Comparison of ENCODE assay signal across 10 cellular contexts in genomic region chr9:112705773-112706427, GRCh38. TPM values are rescaled to one million over a fixed set of nuclear protein-coding genes. Genes with fewer than 3 reads are reported as not detected.
A peak's percentile ranks its signal among the peaks of the same experiment; 100 is the strongest.
DNase-seq lines count a peak whose midpoint lies in the region; ATAC-seq, FAIRE-seq and TF ChIP-seq lines count a peak whose summit lies in the region.
"Had no signal": no experiment of that assay in that cellular context is flagged by ENCODE, and none has a peak within 500 bp of the region (broad histone marks: within the 10 kb centered on the region; RNA-seq: fewer than 3 reads in every experiment).

No MANE protein-coding gene starts in this region.

- intact Hi-C loops in HepG2 (cut with micrococcal nuclease; ENCODE audit: unreplicated experiment) = loop anchor here (10.0 kb wide), 1 partner anchor 221 kb away; the partner anchor contains the start of gene KIAA1958

- no peak for TF ChIP-seq RAD21 in HepG2 (CRISPR knock-in tag; IDR thresholded peaks at IDR 0.05)

- POLR2A ChIA-PET in HepG2 (lab: Yijun Ruan, JAX) = no interaction called here

- peaks cover 8 to 36% of the 10 kb centered on the region in 2 donors for H3K36me3 Mint-ChIP-seq in stimulated activated naive B cell treated with anti-CD40 and anti-IgM and Interleukin-4, amounts not matched to agents 10 μg/mL and 1 μg/mL and 100 μg/mL, for 72 hours

- CTCF ChIA-PET in HepG2 (lab: Yijun Ruan, JAX; ENCODE audit: low intra/inter-chr PET ratio, low total read pairs) = no interaction called here

- H3K9me3 ChIP-seq in HepG2 (ENCODE audit: low read length) = no peaks in the 10 kb centered on the region

- H3K4me1 Mint-ChIP-seq in stimulated activated naive B cell treated with anti-CD40 and anti-IgM and Interleukin-4, amounts not matched to agents 10 μg/mL and 1 μg/mL and 100 μg/mL, for 72 hours = peaks cover 16 to 24% of the 10 kb centered on the region in 2 donors

- H3K27ac ChIP-seq in HepG2 (ENCODE audit: extremely low read length, insufficient read depth, low read length) = no peak overlapping the region

- no peaks in the 10 kb centered on the region for H3K9me3 Mint-ChIP-seq in stimulated activated naive B cell treated with anti-CD40 and anti-IgM and Interleukin-4, amounts not matched to agents 10 μg/mL and 1 μg/mL and 100 μg/mL, for 72 hours

- H3K36me3 ChIP-seq in bronchial epithelial cell (ENCODE audit: control insufficient read depth, insufficient read depth, low read length) = peaks cover 1% of the 10 kb centered on the region
- H3K36me3 ChIP-seq in HepG2 (replicated peaks in 1 of 2; ENCODE audit: control insufficient read depth in 1 of 2, insufficient read depth in 2 of 2, low read length in 2 of 2) = peaks cover 4 to 16% of the 10 kb centered on the region in 2 experiments; a peak in 3 of 5 replicates

- DNase-seq in AG09319 (ENCODE audit: extremely low read depth, low read depth) (no peak), Kasumi-1 (lab: John Stamatoyannopoulos, UW) (peak; percentile 56 to 68), bronchial epithelial cell (ENCODE audit: low read depth) (peak; percentile 38), HepG2 (ENCODE audit: low spot score) (peak; percentile 40)
- no peak for DNase-seq in stimulated activated naive CD4-positive, alpha-beta T cell treated with Interleukin-2 at 50 U/mL for 16 hours (lab: John Stamatoyannopoulos, UW)
- no peak for DNase-seq in stimulated activated naive B cell treated with anti-CD40 and anti-IgM and Interleukin-4, amounts not matched to agents 10 μg/mL and 1 μg/mL and 100 μg/mL, for 72 hours
- DNase-seq: NCI-H446 treated with DMSO at 0.1 percent for 48 hours had no signal

- FAIRE-seq in bronchial epithelial cell (lab: Jason Lieb, UNC) (no peak), HepG2 (lab: Jason Lieb, UNC) (no peak)
- FAIRE-seq: GM12878 had no signal

- no peaks in the 10 kb centered on the region for H3K27me3 Mint-ChIP-seq in stimulated activated naive B cell treated with anti-CD40 and anti-IgM and Interleukin-4, amounts not matched to agents 10 μg/mL and 1 μg/mL and 100 μg/mL, for 72 hours

- H3K9ac ChIP-seq in HepG2 (ENCODE audit: insufficient read depth, low read depth, low read length) = no peak overlapping the region

- H3K27me3 ChIP-seq in bronchial epithelial cell (ENCODE audit: control insufficient read depth, insufficient read depth, low read length) (no peaks in the 10 kb centered on the region), HepG2 (ENCODE audit: control insufficient read depth in 1 of 2, insufficient read depth in 2 of 2, low read length in 2 of 2) (no peaks in the 10 kb centered on the region)

- H3K4me3 ChIP-seq in bronchial epithelial cell (ENCODE audit: low read depth, low read length) = no peak overlapping the region
- H3K4me3 ChIP-seq in HepG2 (replicated peaks in 1 of 3; ENCODE audit: insufficient read depth in 1 of 3, low read depth in 2 of 3, low read length in 3 of 3) = no peak overlapping the region
- H3K4me3 ChIP-seq: GM12878 had no signal

- in situ Hi-C loops in HepG2 (cut with HindIII; ENCODE audit: extremely low pct_ligation_motif_present, low pct_unique_long_range_greater_than_20kb) = loop anchor here (25.0 kb wide), 2 partner anchors 219 to 619 kb away; partner anchors contain the start of gene KIAA1958

- H3K4me3 Mint-ChIP-seq in stimulated activated naive B cell treated with anti-CD40 and anti-IgM and Interleukin-4, amounts not matched to agents 10 μg/mL and 1 μg/mL and 100 μg/mL, for 72 hours = no peak overlapping the region

- no TSS peak for BruUV-seq in HepG2 (replicated peaks; lab: Mats Ljungman, UMichigan)

- H3K79me2 ChIP-seq in HepG2 (ENCODE audit: insufficient read depth, low read length) = peaks cover 17% of the 10 kb centered on the region

- H3K27ac Mint-ChIP-seq in stimulated activated naive B cell treated with anti-CD40 and anti-IgM and Interleukin-4, amounts not matched to agents 10 μg/mL and 1 μg/mL and 100 μg/mL, for 72 hours = no peak overlapping the region

- no peak for TF ChIP-seq EP300 in HepG2 (IDR thresholded peaks at IDR 0.05; ENCODE audit: low read depth in 2 of 2, low read length in 2 of 2)
- no peak for TF ChIP-seq EP300 in HepG2 (CRISPR knock-in tag; IDR thresholded peaks at IDR 0.05; ENCODE audit: borderline replicate concordance)

- H2AFZ ChIP-seq in HepG2 (ENCODE audit: low read length) = no peak overlapping the region

- no peak overlapping the region for H3K4me2 ChIP-seq in HepG2 (ENCODE audit: low read depth, low read length)

- TF ChIP-seq CTCF in AG09319 (IDR thresholded peaks at IDR 0.05; ENCODE audit: low read depth, low read length) (peak; percentile 36), bronchial epithelial cell (IDR thresholded peaks at IDR 0.05; ENCODE audit: insufficient read depth, low read length, severe bottlenecking) (peak; percentile 47), HepG2 (CRISPR knock-in tag; IDR thresholded peaks at IDR 0.05) (peak; percentile 47; the same call in 1 of the 2 replicates)

- 86% methylated on average over 6 of the region's 6 CpGs for WGBS in HepG2 (ENCODE audit: low lambda C conversion rate)

- no peak for TF ChIP-seq POLR2A in HepG2 (IDR thresholded peaks at IDR 0.05; ENCODE audit: insufficient read depth in 1 of 2, low read depth in 2 of 2, low read length in 2 of 2)

- H4K20me1 ChIP-seq in HepG2 (ENCODE audit: insufficient read depth, low read length) = no peaks in the 10 kb centered on the region; the same call in 1 of the 2 replicates

- ATAC-seq in HepG2 (peak; percentile 80), HG02852 (IDR thresholded peaks at IDR 0.05; ENCODE audit: unreplicated experiment) (no peak), GM21737 (IDR thresholded peaks at IDR 0.05; ENCODE audit: unreplicated experiment) (no peak)
- ATAC-seq in stimulated activated naive B cell treated with anti-CD40 and anti-IgM and Interleukin-4, amounts not matched to agents 10 μg/mL and 1 μg/mL and 100 μg/mL, for 72 hours (replicated peaks) = no peak
- ATAC-seq: GM12878 had no signal

- no peaks in the 10 kb centered on the region for H3K4me1 ChIP-seq in HepG2 (ENCODE audit: insufficient read depth, low read length)

TF ChIP-seq in HepG2, 621 proteins besides CTCF, POLR2A, EP300 and RAD21 (continues in another document):
- TF ChIP-seq SMC3 (IDR thresholded peaks at IDR 0.05; ENCODE audit: low read length) (peak; percentile 56; the same call in 1 of the 2 replicates), FIP1L1 (IDR thresholded peaks at IDR 0.05; ENCODE audit: borderline replicate concordance, insufficient read depth, low read depth, low read length) (no peak), HNRNPL (IDR thresholded peaks at IDR 0.05; ENCODE audit: low read depth, low read length) (no peak), ZBTB7B (CRISPR knock-in tag; IDR thresholded peaks at IDR 0.05) (no peak), STAG1 (CRISPR knock-in tag; IDR thresholded peaks at IDR 0.05) (peak; percentile 65), ZNF430 (CRISPR knock-in tag; IDR thresholded peaks at IDR 0.05) (no peak)

RNA-seq across cellular contexts. Expression of gene INIP, which starts 12.0 kb away (rescaled TPM):
- total RNA-seq in bronchial epithelial cell = 16.1 and 17.1 TPM in 2 replicates
- 28.6 and 42.0 TPM in 2 replicates for total RNA-seq in HepG2 (2016; rRNA removed; fragmentation: Illumina TruSeq; extraction: Trizol)
- 5.6 and 7.9 TPM in 2 replicates for total RNA-seq in HepG2 (2016; cell fraction: cytosol; rRNA removed; fragmentation: Illumina TruSeq; extraction: Trizol; ENCODE audit: low read depth)
- total RNA-seq in HepG2 (2016; cell fraction: insoluble cytoplasmic fraction; rRNA removed; fragmentation: Illumina TruSeq; extraction: Trizol) = 27.9 and 47.6 TPM in 2 replicates
- 14.2 and 16.6 TPM in 2 replicates for total RNA-seq in HepG2 (2016; cell fraction: membrane; rRNA removed; fragmentation: Illumina TruSeq; extraction: Trizol)
- total RNA-seq in HepG2 (2016; cell fraction: nucleus; rRNA removed; fragmentation: Illumina TruSeq; extraction: Trizol) = 10.3 and 11.5 TPM in 2 replicates
- 9.4 and 13.6 TPM in 2 replicates for polyA plus RNA-seq in HepG2 (2011; rRNA removed)
- polyA plus RNA-seq in HepG2 (2011; cell fraction: cytosol; rRNA removed) = 5.2 and 7.7 TPM in 2 replicates
- polyA plus RNA-seq in HepG2 (2011; cell fraction: nucleus; rRNA removed) = 1.6 and 1.7 TPM in 2 replicates
- 9.3 and 10.7 TPM in 2 replicates for polyA plus RNA-seq in HepG2 (2012)
- 5.3 and 8.1 TPM in 2 replicates for polyA plus RNA-seq in HepG2 (2016; cell fraction: cytosol; fragmentation: Illumina TruSeq; extraction: Trizol; ENCODE audit: low read depth)
- polyA plus RNA-seq in HepG2 (2016; cell fraction: insoluble cytoplasmic fraction; fragmentation: Illumina TruSeq; extraction: Trizol; ENCODE audit: low read depth) = 47.7 and 48.3 TPM in 2 replicates
- 10.6 and 11.9 TPM in 2 replicates for polyA plus RNA-seq in HepG2 (2016; cell fraction: membrane; fragmentation: Illumina TruSeq; extraction: Trizol; ENCODE audit: low read depth)
- 16.8 and 18.8 TPM in 2 replicates for polyA plus RNA-seq in HepG2 (2016; cell fraction: nucleus; fragmentation: Illumina TruSeq; extraction: Trizol; ENCODE audit: insufficient read depth, low read depth)
- 9.8 and 17.0 TPM in 2 replicates for polyA minus RNA-seq in HepG2 (2011; rRNA and poly(A)+ RNA removed; ENCODE audit: low replicate concordance)
- polyA minus RNA-seq in HepG2 (2011; cell fraction: cytosol; rRNA and poly(A)+ RNA removed) = 7.9 and 9.6 TPM in 2 replicates
- polyA minus RNA-seq in HepG2 (2011; cell fraction: nucleus; rRNA and poly(A)+ RNA removed) = 6.8 and 7.8 TPM in 2 replicates

RNA-seq across cellular contexts. Expression of gene SNX30, which starts 44.7 kb away (rescaled TPM):
- 7.0 and 13.2 TPM in 2 replicates for total RNA-seq in bronchial epithelial cell
- 12.4 and 18.9 TPM in 2 replicates for total RNA-seq in HepG2 (2016; rRNA removed; fragmentation: Illumina TruSeq; extraction: Trizol)
- total RNA-seq in HepG2 (2016; cell fraction: cytosol; rRNA removed; fragmentation: Illumina TruSeq; extraction: Trizol; ENCODE audit: low read depth) = 1.1 and 1.5 TPM in 2 replicates
- 12.6 and 18.4 TPM in 2 replicates for total RNA-seq in HepG2 (2016; cell fraction: insoluble cytoplasmic fraction; rRNA removed; fragmentation: Illumina TruSeq; extraction: Trizol)
- 5.4 and 5.7 TPM in 2 replicates for total RNA-seq in HepG2 (2016; cell fraction: membrane; rRNA removed; fragmentation: Illumina TruSeq; extraction: Trizol)
- 10.8 and 11.5 TPM in 2 replicates for total RNA-seq in HepG2 (2016; cell fraction: nucleus; rRNA removed; fragmentation: Illumina TruSeq; extraction: Trizol)
- polyA plus RNA-seq in HepG2 (2011; rRNA removed) = 4.4 TPM in 2 replicates
- 4.3 and 5.1 TPM in 2 replicates for polyA plus RNA-seq in HepG2 (2011; cell fraction: cytosol; rRNA removed)
- 4.9 and 6.3 TPM in 2 replicates for polyA plus RNA-seq in HepG2 (2011; cell fraction: nucleus; rRNA removed)
- polyA plus RNA-seq in HepG2 (2012) = 6.1 and 6.8 TPM in 2 replicates
- polyA plus RNA-seq in HepG2 (2016; cell fraction: cytosol; fragmentation: Illumina TruSeq; extraction: Trizol; ENCODE audit: low read depth) = 0.32 and 0.33 TPM in 2 replicates
- 11.2 and 11.4 TPM in 2 replicates for polyA plus RNA-seq in HepG2 (2016; cell fraction: insoluble cytoplasmic fraction; fragmentation: Illumina TruSeq; extraction: Trizol; ENCODE audit: low read depth)
- 1.5 TPM in 2 replicates for polyA plus RNA-seq in HepG2 (2016; cell fraction: membrane; fragmentation: Illumina TruSeq; extraction: Trizol; ENCODE audit: low read depth)
- polyA plus RNA-seq in HepG2 (2016; cell fraction: nucleus; fragmentation: Illumina TruSeq; extraction: Trizol; ENCODE audit: insufficient read depth, low read depth) = 7.7 and 8.6 TPM in 2 replicates
- 5.0 and 13.7 TPM in 2 replicates for polyA minus RNA-seq in HepG2 (2011; rRNA and poly(A)+ RNA removed; ENCODE audit: low replicate concordance)
- 8.2 and 8.9 TPM in 2 replicates for polyA minus RNA-seq in HepG2 (2011; cell fraction: cytosol; rRNA and poly(A)+ RNA removed)
- 11.2 and 12.4 TPM in 2 replicates for polyA minus RNA-seq in HepG2 (2011; cell fraction: nucleus; rRNA and poly(A)+ RNA removed)

Comparison
In these comparisons a context has a peak if more than half of its experiments do, and no peak if none do; other contexts are left out.
1. DNase-seq: peak in Kasumi-1 (2 of 2), bronchial epithelial cell (single experiment) and HepG2 (single experiment); none in AG09319 (single experiment), stimulated activated naive CD4-positive, alpha-beta T cell treated with Interleukin-2 at 50 U/mL for 16 hours (single experiment) and stimulated activated naive B cell treated with anti-CD40 and anti-IgM and Interleukin-4, amounts not matched to agents 10 μg/mL and 1 μg/mL and 100 μg/mL, for 72 hours (single experiment).
2. Peak in every context shown above with its lines, with median percentiles within 50 percentile points of each other: CTCF ChIP-seq.